Comparison of ENCODE assay signal across 14 cellular contexts in genomic region chr20:21562656-21563055, GRCh38.
DNase-seq lines count a peak whose midpoint lies in the region; ATAC-seq and TF ChIP-seq lines count a peak whose summit lies in the region.
"Had no signal": no experiment of that assay in that cellular context is flagged by ENCODE, and none has a peak within 500 bp of the region (broad histone marks: within the 10 kb centered on the region; RNA-seq: fewer than 3 reads in every experiment).

No MANE protein-coding gene starts in this region.

- H3K4me1 ChIP-seq in OCI-LY3 (ENCODE audit: low read length): peaks cover 66% of the 10 kb centered on the region
- H3K4me1 ChIP-seq: Caco-2 had no signal

- H3K9ac ChIP-seq in OCI-LY3 (ENCODE audit: low read length): no peak overlapping the region; the same call in 1 of the 2 replicates

- no peaks in the 10 kb centered on the region for H3K36me3 ChIP-seq in OCI-LY3 (replicated peaks; ENCODE audit: low read depth, low read length)

- TF ChIP-seq CTCF in GM12865 (IDR thresholded peaks at IDR 0.05; ENCODE audit: insufficient read depth, low read depth, low read length, missing control alignments) (no peak), OCI-LY3 (IDR thresholded peaks at IDR 0.05; ENCODE audit: low read depth, low read length) (no peak)

- DNase-seq in GM12865 (ENCODE audit: low read depth): peak; percentile 19
- no peak for DNase-seq in KG1 (lab: John Stamatoyannopoulos, UW)
- DNase-seq in RKO (ENCODE audit: low spot score): no peak
- DNase-seq: C1 segment of cervical spinal cord; Caco-2; CD8-positive, alpha-beta T cell; DMS153; DND-41; H9 had no signal

- ATAC-seq in GM19351 (IDR thresholded peaks at IDR 0.05; ENCODE audit: unreplicated experiment) (peak; percentile 39), HG02678 (IDR thresholded peaks at IDR 0.05; ENCODE audit: unreplicated experiment) (no peak)
- ATAC-seq: CD8-positive, alpha-beta T cell; GM23338; HCT116 had no signal

- H3K27me3 ChIP-seq in OCI-LY3 (ENCODE audit: low read depth, low read length): peaks cover 38% of the 10 kb centered on the region

- no peaks in the 10 kb centered on the region for H3K79me2 ChIP-seq in OCI-LY3 (ENCODE audit: low read length)

- H3K27ac ChIP-seq in OCI-LY3 (ENCODE audit: low read length): 0 out of 2 replicates have a peak overlapping the region, but pooled peaks have one; percentile 25

- H4K20me1 ChIP-seq in OCI-LY3 (ENCODE audit: insufficient read depth, low read length): no peaks in the 10 kb centered on the region

- peak overlapping the region; percentile 82 for H3K4me2 ChIP-seq in OCI-LY3 (ENCODE audit: low read length)
- H3K4me2 ChIP-seq: GM23338 had no signal

- no peak overlapping the region for H2AFZ ChIP-seq in OCI-LY3 (ENCODE audit: low read depth, low read length)
- H2AFZ ChIP-seq: GM23338 had no signal

- no peak overlapping the region for H3K4me3 ChIP-seq in GM12865 (ENCODE audit: low read depth, low read length)
- peak overlapping the region; percentile 44 for H3K4me3 ChIP-seq in OCI-LY3 (ENCODE audit: low read length)
- H3K4me3 ChIP-seq: GM23338 had no signal

- no peaks in the 10 kb centered on the region for H3K9me3 ChIP-seq in OCI-LY3 (ENCODE audit: insufficient read depth, low read length)
- H3K9me3 ChIP-seq: Caco-2 had no signal
